8 cellular contexts compared by ENCODE assay signal in genomic region chr5:172910828-172911627, GRCh38. TPM values are rescaled to one million over a fixed set of nuclear protein-coding genes. Genes with fewer than 3 reads are reported as not detected.
DNase-seq lines count a peak whose midpoint lies in the region; ATAC-seq and TF ChIP-seq lines count a peak whose summit lies in the region.

No MANE protein-coding gene starts in this region.

- ATAC-seq in HG03442 (IDR thresholded peaks at IDR 0.05; ENCODE audit: unreplicated experiment) (peak; percentile 49), HG03354 (IDR thresholded peaks at IDR 0.05; ENCODE audit: poor library complexity, severe bottlenecking, unreplicated experiment) (no peak), HG03457 (IDR thresholded peaks at IDR 0.05; ENCODE audit: unreplicated experiment) (no peak)

- intact Hi-C loops in left ventricle myocardium inferior (cut with micrococcal nuclease): no loop called here

- no peaks in the 10 kb centered on the region for H3K9me3 ChIP-seq in left ventricle myocardium inferior (replicated peaks)

- H3K27ac ChIP-seq in left ventricle myocardium inferior (replicated peaks) (peak overlapping the region; percentile 71), skin epidermis (peak overlapping the region in 17 of 21 experiments; percentile 3 to 75 (median 42))

- H3K27me3 ChIP-seq in left ventricle myocardium inferior (ENCODE audit: low read depth): no peaks in the 10 kb centered on the region

- peaks cover 42% of the 10 kb centered on the region for H3K4me1 ChIP-seq in left ventricle myocardium inferior

- peak; percentile 37 for TF ChIP-seq CTCF in left ventricle myocardium inferior (IDR thresholded peaks at IDR 0.05; ENCODE audit: borderline replicate concordance)

- H3K4me3 ChIP-seq in left ventricle myocardium inferior (no peak overlapping the region), skin epidermis (no peak overlapping the region)

- H3K36me3 ChIP-seq in left ventricle myocardium inferior: peaks cover 22% of the 10 kb centered on the region

- peak; percentile 8 to 19 for DNase-seq in NCI-H2081 (lab: John Stamatoyannopoulos, UW)
- DNase-seq in NCI-H2081 treated with DMSO at 0.1 percent for 48 hours (lab: John Stamatoyannopoulos, UW): no peak
- peak; percentile 11 for DNase-seq in activated CD4-positive, alpha-beta T cell treated with anti-CD3 and anti-CD28 coated beads, Interleukin-2, amount 50 U/mL, for 1 hour
- DNase-seq in left ventricle myocardium inferior: peak; percentile 63

RNA-seq across cellular contexts. Expression of gene RPL26L1, which starts 48.2 kb away (rescaled TPM):
- 27.2 TPM for total RNA-seq in left ventricle myocardium inferior
